9 cellular contexts compared by ENCODE assay signal in genomic region chr15:81292516-81293001, GRCh38. TPM values are rescaled to one million over a fixed set of nuclear protein-coding genes. Genes with fewer than 3 reads are reported as not detected.
DNase-seq lines count a peak whose midpoint lies in the region; ATAC-seq and TF ChIP-seq lines count a peak whose summit lies in the region.
"Had no signal": no experiment of that assay in that cellular context is flagged by ENCODE, and none has a peak within 500 bp of the region (broad histone marks: within the 10 kb centered on the region; RNA-seq: fewer than 3 reads in every experiment).

No MANE protein-coding gene starts in this region.

- no peak overlapping the region for H3K23ac ChIP-seq in H9 (ENCODE audit: insufficient read length, low read depth, low read length)

- no peak overlapping the region for H2BK15ac ChIP-seq in H9 (ENCODE audit: low read depth, low read length)

- no peak overlapping the region for H3T11ph ChIP-seq in H9 (ENCODE audit: low read length)

- H3K23me2 ChIP-seq in H9 (ENCODE audit: insufficient read length, low read depth, low read length, poor library complexity, severe bottlenecking) = no peaks in the 10 kb centered on the region

- ATAC-seq in GM19043 (IDR thresholded peaks at IDR 0.05; ENCODE audit: low read depth, unreplicated experiment) (peak; percentile 40), HG03064 (IDR thresholded peaks at IDR 0.05; ENCODE audit: low read depth, unreplicated experiment) (peak; percentile 39), Right ventricle myocardium inferior (no peak)

- no peak overlapping the region for H3K27ac ChIP-seq in H9 (ENCODE audit: insufficient read length, low read depth, low read length)
- H3K27ac ChIP-seq: thyroid gland had no signal

- no peak overlapping the region for H3K14ac ChIP-seq in H9 (ENCODE audit: insufficient read depth, low read length)

- H3K4me3 Mint-ChIP-seq in H9 = no peak overlapping the region
- H3K4me3 Mint-ChIP-seq: nephron had no signal

- no peaks in the 10 kb centered on the region for H3K79me2 ChIP-seq in H9 (ENCODE audit: insufficient read depth, low read length)

- TF ChIP-seq CTCF in H9 (conservative IDR thresholded peaks at IDR 0.05) = no peak

- no peak overlapping the region for H3K56ac ChIP-seq in H9 (ENCODE audit: insufficient read length, low read depth, low read length)

- H3K4ac ChIP-seq in H9 (ENCODE audit: low read depth, low read length) = no peak overlapping the region

- H3K36me3 Mint-ChIP-seq in H9 (ENCODE audit: insufficient read depth in 1 of 3, low read depth in 3 of 3) = no peaks in the 10 kb centered on the region

- peaks cover 11 to 18% of the 10 kb centered on the region in 2 experiments for H3K4me1 Mint-ChIP-seq in H9

- no peak overlapping the region for H4K5ac ChIP-seq in H9 (ENCODE audit: insufficient read length, low read depth, low read length)

- H3K4me2 ChIP-seq in H9 (ENCODE audit: insufficient read depth, insufficient read length, low read length) = no peak overlapping the region

- H3K9me3 ChIP-seq in H9 (ENCODE audit: control insufficient read depth, low read depth, low read length) = no peaks in the 10 kb centered on the region
- H3K9me3 ChIP-seq: thyroid gland had no signal

- no peak overlapping the region for H3K18ac ChIP-seq in H9 (ENCODE audit: insufficient read length, low read depth, low read length)

- H3K27me3 ChIP-seq in H9 (ENCODE audit: insufficient read depth, low read length) = no peaks in the 10 kb centered on the region
- H3K27me3 ChIP-seq: thyroid gland had no signal

- H2AK5ac ChIP-seq in H9 (ENCODE audit: insufficient read length, low read length) = no peak overlapping the region

- H2BK5ac ChIP-seq in H9 (ENCODE audit: insufficient read length, low read length) = no peak overlapping the region

- H4K91ac ChIP-seq in H9 (ENCODE audit: insufficient read length, low read depth, low read length) = no peak overlapping the region

- no peak overlapping the region for H3K27ac Mint-ChIP-seq in H9
- H3K27ac Mint-ChIP-seq: nephron had no signal

- no peak overlapping the region for H2BK20ac ChIP-seq in H9 (ENCODE audit: low read depth, low read length, poor library complexity, severe bottlenecking)

- no peak overlapping the region for H4K8ac ChIP-seq in H9 (replicated peaks; ENCODE audit: insufficient read length, low read depth, low read length)

- no peaks in the 10 kb centered on the region for H3K9me3 Mint-ChIP-seq in H9
- H3K9me3 Mint-ChIP-seq: nephron had no signal

- DNase-seq in activated CD8-positive, alpha-beta memory T cell treated with anti-CD3 and anti-CD28 coated beads, Interleukin-2, amount 50 U/mL, for 4 hours = peak; percentile 47
- peak; percentile 35 for DNase-seq in stimulated activated naive CD4-positive, alpha-beta T cell treated with Interleukin-2 at 50 U/mL for 16 hours (lab: John Stamatoyannopoulos, UW)
- DNase-seq in HK-2 (ENCODE audit: unreplicated experiment) = no peak
- no peak for DNase-seq in H9
- DNase-seq in Right ventricle myocardium inferior (ENCODE audit: missing footprints) = no peak
- DNase-seq: thyroid gland had no signal

- no CpG with 5 or more reads among the region's 12 CpGs for WGBS in H9 (ENCODE audit: extremely low coverage, insufficient read length, low lambda C conversion rate)

- H4K20me1 ChIP-seq in H9 (ENCODE audit: control insufficient read depth, insufficient read depth, insufficient read length) = no peaks in the 10 kb centered on the region

- no peak overlapping the region for H2AFZ ChIP-seq in H9 (ENCODE audit: low read length)

- peaks cover 17% of the 10 kb centered on the region for H3K27me3 Mint-ChIP-seq in H9 (ENCODE audit: low read depth)

- no peak overlapping the region for H3K9ac ChIP-seq in H9 (ENCODE audit: extremely low read depth, insufficient read length, low read length)

- no peaks in the 10 kb centered on the region for H3K79me1 ChIP-seq in H9 (ENCODE audit: insufficient read depth, low read depth, low read length, poor library complexity, severe bottlenecking)

- H3K4me1 ChIP-seq in H9 (ENCODE audit: insufficient read depth, low read length) = peaks cover 5% of the 10 kb centered on the region; the same call in 1 of the 2 replicates

- no peak overlapping the region for H2BK120ac ChIP-seq in H9 (ENCODE audit: low read depth, low read length, poor library complexity, severe bottlenecking)

- no peak overlapping the region for H2BK12ac ChIP-seq in H9 (ENCODE audit: insufficient read length, low read depth, low read length)

- intact Hi-C loops in Right ventricle myocardium inferior (cut with DNase I) = no loop called here

RNA-seq across cellular contexts. Expression of gene STARD5, which starts 31.4 kb away (rescaled TPM):
- total RNA-seq in H9 (2021) (2.3 and 2.4 TPM in 2 replicates), Right ventricle myocardium inferior (2.2 TPM)

Comparison
In these comparisons a context has a peak if more than half of its experiments do, and no peak if none do; other contexts are left out.
1. DNase-seq: peak in activated CD8-positive, alpha-beta memory T cell treated with anti-CD3 and anti-CD28 coated beads, Interleukin-2, amount 50 U/mL, for 4 hours (single experiment) and stimulated activated naive CD4-positive, alpha-beta T cell treated with Interleukin-2 at 50 U/mL for 16 hours (single experiment); none in HK-2 (single experiment), H9 (single experiment) and Right ventricle myocardium inferior (single experiment).